In genomic region chr20:62045529-62046277, GRCh38 we compare ENCODE assay signal across 2 cellular contexts.
TF ChIP-seq lines count a peak whose summit lies in the region.

No MANE protein-coding gene starts in this region.

TF ChIP-seq in K562, 482 proteins besides CTCF, POLR2A, EP300 and RAD21:
- TF ChIP-seq ZBTB33 (CRISPR knock-in tag; IDR thresholded peaks at IDR 0.05) (0 out of 2 replicates have a peak, but pooled peaks have one; percentile 22), KDM4B (IDR thresholded peaks at IDR 0.05; ENCODE audit: borderline replicate concordance in 2 of 2, low read depth in 1 of 2) (no peak)

TF ChIP-seq in HepG2, 621 proteins besides CTCF, POLR2A, EP300 and RAD21 (continued from another document):
- TF ChIP-seq ZBTB33 (CRISPR knock-in tag; IDR thresholded peaks at IDR 0.05) (peak; percentile 28), CREM (IDR thresholded peaks at IDR 0.05) (no peak), CREM (CRISPR knock-in tag; IDR thresholded peaks at IDR 0.05) (no peak), ZKSCAN1 (IDR thresholded peaks at IDR 0.05; ENCODE audit: low read length) (no peak)
